In the genomic region with DNA sequence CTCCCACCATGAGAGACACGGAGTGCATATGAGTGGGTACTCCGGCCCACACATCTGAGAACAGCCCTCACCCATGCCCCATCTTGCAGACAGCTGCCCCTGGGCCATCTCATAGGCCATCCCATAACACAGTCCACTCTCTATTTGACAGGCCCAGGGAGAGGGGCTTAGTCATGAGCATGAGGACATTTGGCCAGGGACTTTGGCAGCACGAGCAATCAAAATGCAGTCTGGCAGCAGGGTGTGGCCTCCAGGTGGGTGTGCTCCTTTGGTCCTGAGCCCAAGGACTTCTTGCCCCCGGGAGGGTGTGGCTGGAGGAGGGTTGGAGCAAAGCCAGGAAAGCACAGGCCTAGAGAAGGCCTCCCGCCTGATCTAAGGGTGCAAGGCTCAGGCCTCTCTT, we compare ENCODE assay signal across 17 cellular contexts. TPM values are rescaled to one million over a fixed set of nuclear protein-coding genes. Genes with fewer than 3 reads are reported as not detected.
DNase-seq lines count a peak whose midpoint lies in the region; ATAC-seq, FAIRE-seq and TF ChIP-seq lines count a peak whose summit lies in the region.
"Had no signal": no experiment of that assay in that cellular context is flagged by ENCODE, and none has a peak within 500 bp of the region (broad histone marks: within the 10 kb centered on the region; RNA-seq: fewer than 3 reads in every experiment).

No MANE protein-coding gene starts in this region.

- CTCF ChIA-PET in Calu3 (lab: Charles Lee) = no interaction called here

- H3K36me3 ChIP-seq in MG63 = peaks cover 28% of the 10 kb centered on the region

- intact Hi-C loops in Calu3 (cut with micrococcal nuclease; ENCODE audit: unreplicated experiment) = no loop called here

- H3K27me3 Mint-ChIP-seq in Calu3 (ENCODE audit: unreplicated experiment) = peaks cover 20% of the 10 kb centered on the region

- no TSS peak for BruUV-seq in Calu3 (replicated peaks; lab: Mats Ljungman, UMichigan)

- TF ChIP-seq POLR2A in GM12892 (IDR thresholded peaks at IDR 0.05; ENCODE audit: low read depth, low read length) = no peak

- H3K9me3 ChIP-seq in MG63 = peaks cover 11% of the 10 kb centered on the region

- FAIRE-seq in GM12892 (lab: Jason Lieb, UNC) = no peak
- FAIRE-seq: endothelial cell of umbilical vein, RCC 7860 had no signal

- H3K4me3 ChIP-seq in MG63 = no peak overlapping the region

- DNase-seq in Calu3 = peak; percentile 66
- peak; percentile 62 for DNase-seq in MG63
- DNase-seq in omental fat pad (ENCODE audit: low spot score) = no peak
- DNase-seq in activated CD8-positive, alpha-beta memory T cell treated with anti-CD3 and anti-CD28 coated beads, Interleukin-2, amount 50 U/mL, for 4 hours = no peak
- no peak for DNase-seq in NCI-H82 treated with DMSO at 0.1 percent for 48 hours (lab: John Stamatoyannopoulos, UW; ENCODE audit: unreplicated experiment)
- no peak for DNase-seq in GM12892 (ENCODE audit: insufficient read length)
- DNase-seq: activated naive CD4-positive, alpha-beta T cell; GF-D8; H9; NCI-H1092; stimulated activated CD4-positive, alpha-beta T cell treated with anti-CD3 and anti-CD28 coated beads, Interleukin-4, amount 100 ng/mL, for 1 hour; stimulated activated naive CD4-positive, alpha-beta T cell treated with Interleukin-2 at 50 U/mL for 16 hours; T1000 had no signal

- H3K36me3 Mint-ChIP-seq in Calu3 (ENCODE audit: insufficient read depth, unreplicated experiment) = peaks cover 11% of the 10 kb centered on the region

- H3K4me1 Mint-ChIP-seq in Calu3 (ENCODE audit: low read depth, unreplicated experiment) = peaks cover 29% of the 10 kb centered on the region
- H3K4me1 Mint-ChIP-seq: H9 had no signal

- H3K9me3 Mint-ChIP-seq in Calu3 (ENCODE audit: low read depth, unreplicated experiment) = peaks cover 11% of the 10 kb centered on the region

- peak; percentile 77 for ATAC-seq in esophagus mucosa
- ATAC-seq in omental fat pad (ENCODE audit: low FRiP score) = peak; percentile 11
- no peak for ATAC-seq in HG03159 (IDR thresholded peaks at IDR 0.05; ENCODE audit: unreplicated experiment)

- H3K4me3 Mint-ChIP-seq in Calu3 (ENCODE audit: low read depth, unreplicated experiment) = no peak overlapping the region
- H3K4me3 Mint-ChIP-seq: H9 had no signal

- H3K27ac Mint-ChIP-seq in Calu3 (ENCODE audit: unreplicated experiment) = no peak overlapping the region
- H3K27ac Mint-ChIP-seq: H9 had no signal

- H3K27me3 ChIP-seq in MG63 = no peaks in the 10 kb centered on the region

- TF ChIP-seq CTCF in Calu3 (IDR thresholded peaks at IDR 0.05; ENCODE audit: unreplicated experiment) (no peak), omental fat pad (IDR thresholded peaks at IDR 0.05) (no peak)

RNA-seq across cellular contexts. Expression of gene EMP1, which starts 25.6 kb away (rescaled TPM):
- total RNA-seq in Calu3 (2022) = 128 and 146 TPM in 2 replicates
- total RNA-seq in MG63 (2014; rRNA removed; shearing (Covaris generic); ENCODE audit: low replicate concordance) = 55.7 and 326 TPM in 2 replicates
- total RNA-seq in esophagus mucosa = 1,972 TPM
- 1,000 to 10,000 TPM in 2 of 4 donors, 100 to 1,000 TPM in 2; 687 to 4,689 (median 1,133) TPM for total RNA-seq in omental fat pad
- 0.36 TPM for polyA plus RNA-seq in GM12892 (2012; ENCODE audit: missing spikeins)

Comparison
In these comparisons a context has a peak if more than half of its experiments do, and no peak if none do; other contexts are left out.
1. DNase-seq: peak in Calu3 (single experiment) and MG63 (single experiment); none in omental fat pad (single experiment), activated CD8-positive, alpha-beta memory T cell treated with anti-CD3 and anti-CD28 coated beads, Interleukin-2, amount 50 U/mL, for 4 hours (single experiment), NCI-H82 treated with DMSO at 0.1 percent for 48 hours (single experiment) and GM12892 (single experiment).